In genomic region chr19:37217855-37218591, GRCh38 we compare ENCODE assay signal across 8 cellular contexts. TPM values are rescaled to one million over a fixed set of nuclear protein-coding genes. Genes with fewer than 3 reads are reported as not detected.
A peak's percentile ranks its signal among the peaks of the same experiment; 100 is the strongest.
DNase-seq lines count a peak whose midpoint lies in the region; ATAC-seq and TF ChIP-seq lines count a peak whose summit lies in the region.

TSS of gene ZNF383 (plus strand) at chr19:37218214. CDS start at chr19:37230454, 12,240 bp downstream.

- CTCF ChIA-PET in activated CD4-positive, alpha-beta T cell treated with anti-CD3 and anti-CD28 coated beads for 36 hours (lab: Charles Lee): interaction anchor here (0.8 to 1.4 kb wide), 3 partner anchors 9 to 368 kb away, joined by 4 to 7 read pairs (median 5); partner anchors contain the start of genes ZNF345 and ZNF585A

- H3K27me3 Mint-ChIP-seq in activated CD4-positive, alpha-beta T cell treated with anti-CD3 and anti-CD28 coated beads for 36 hours: no peaks in the 10 kb centered on the region

- intact Hi-C loops in activated CD4-positive, alpha-beta T cell treated with anti-CD3 and anti-CD28 coated beads for 36 hours (cut with DNase I, micrococcal nuclease): loop anchor here (1.0 to 5.0 kb wide), 21 partner anchors 8 to 1101 kb away; partner anchors contain the start of genes ZNF420 (in 2 of the 2), ZNF565 (in 2 of the 2), ZNF585A (in 2 of the 2) and TBCB (in 1 of the 2)
- intact Hi-C loops in left colon (cut with DNase I, micrococcal nuclease): no loop called here

- peaks cover 24% of the 10 kb centered on the region for H3K4me1 Mint-ChIP-seq in activated CD4-positive, alpha-beta T cell treated with anti-CD3 and anti-CD28 coated beads for 36 hours

- H3K27ac ChIP-seq in cingulate gyrus (ENCODE audit: low read depth, low read length): peak within 1 kb of the TSS; percentile 98

- peak within 1 kb of the TSS; percentile 99 for H3K27ac Mint-ChIP-seq in activated CD4-positive, alpha-beta T cell treated with anti-CD3 and anti-CD28 coated beads for 36 hours

- DNase-seq in AG20443 (ENCODE audit: low spot score): peak; percentile 92
- peak; percentile 73 for DNase-seq in NCI-H446 treated with DMSO at 0.1 percent for 48 hours (lab: John Stamatoyannopoulos, UW)
- DNase-seq in activated CD4-positive, alpha-beta T cell treated with anti-CD3 and anti-CD28 coated beads for 36 hours: peak; percentile 89
- DNase-seq in left colon: peak; percentile 88 to 90
- peak; percentile 71 to 76 for DNase-seq in stimulated activated CD4-positive, alpha-beta T cell treated with anti-CD3 and anti-CD28 coated beads, Interleukin-1b, Interleukin-23, amount 100 ng/mL, for 4 hours (ENCODE audit: low read depth in 2 of 2)

- TF ChIP-seq POLR2A in GM19099 (IDR thresholded peaks at IDR 0.05; ENCODE audit: extremely low read depth, insufficient read length, low read depth): peak; percentile 78

- POLR2A ChIA-PET in activated CD4-positive, alpha-beta T cell treated with anti-CD3 and anti-CD28 coated beads for 36 hours (lab: Charles Lee): interaction anchor here (0.6 to 1.4 kb wide), 2 partner anchors 140 to 243 kb away, joined by 3 to 8 read pairs; partner anchors contain the start of gene ZNF420

- peak; percentile 78 for ATAC-seq in HG03378 (IDR thresholded peaks at IDR 0.05; ENCODE audit: unreplicated experiment)
- peak; percentile 87 for ATAC-seq in activated CD4-positive, alpha-beta T cell treated with anti-CD3 and anti-CD28 coated beads for 36 hours
- ATAC-seq in left colon: peak; percentile 97

- peaks cover 17% of the 10 kb centered on the region for H3K9me3 Mint-ChIP-seq in activated CD4-positive, alpha-beta T cell treated with anti-CD3 and anti-CD28 coated beads for 36 hours (ENCODE audit: low read depth)

- H3K36me3 Mint-ChIP-seq in activated CD4-positive, alpha-beta T cell treated with anti-CD3 and anti-CD28 coated beads for 36 hours (ENCODE audit: low read depth): peaks cover 45% of the 10 kb centered on the region

- H3K4me3 Mint-ChIP-seq in activated CD4-positive, alpha-beta T cell treated with anti-CD3 and anti-CD28 coated beads for 36 hours: peak within 1 kb of the TSS; percentile 93

RNA-seq across cellular contexts. Expression of gene ZNF383, which starts in this region (rescaled TPM):
- 1 to 10 TPM; 8.5 to 9.2 TPM for total RNA-seq in activated CD4-positive, alpha-beta T cell treated with anti-CD3 and anti-CD28 coated beads for 36 hours
- total RNA-seq in left colon: 1 to 10 TPM; 8.4 to 9.0 TPM

Comparison
In these comparisons a context has a peak if more than half of its experiments do, and no peak if none do; other contexts are left out.
1. Peak in every context shown above with its lines: DNase-seq, ATAC-seq and H3K27ac ChIP-seq.
2. intact Hi-C loops: an anchor here in activated CD4-positive, alpha-beta T cell treated with anti-CD3 and anti-CD28 coated beads for 36 hours (1.0 to 5.0 kb wide); none called in left colon.